Comparison of ENCODE assay signal across 8 cellular contexts in genomic region chr20:41137412-41138216, GRCh38. TPM values are rescaled to one million over a fixed set of nuclear protein-coding genes. Genes with fewer than 3 reads are reported as not detected.
DNase-seq lines count a peak whose midpoint lies in the region; ATAC-seq and TF ChIP-seq lines count a peak whose summit lies in the region.

PLCG1 (plus strand) TSS chr20:41137543; CDS start chr20:41137642, 99 bp downstream.

- H3K9me3 Mint-ChIP-seq in Caco-2 (ENCODE audit: unreplicated experiment), result no peaks in the 10 kb centered on the region
- H3K9me3 Mint-ChIP-seq in naive thymus-derived CD4-positive, alpha-beta T cell, result no peaks in the 10 kb centered on the region
- H3K9me3 Mint-ChIP-seq in stimulated activated memory B cell treated with anti-CD40 and anti-IgM and Interleukin-4, amounts not matched to agents 10 μg/mL and 1 μg/mL and 100 μg/mL, for 72 hours, result no peaks in the 10 kb centered on the region

- H3K27me3 ChIP-seq in Caco-2 (replicated peaks; ENCODE audit: control insufficient read depth, insufficient read depth, low read length), result no peaks in the 10 kb centered on the region
- H3K27me3 ChIP-seq in naive thymus-derived CD4-positive, alpha-beta T cell (ENCODE audit: control insufficient read depth in 2 of 2, insufficient read depth in 2 of 2, low read length in 2 of 2), result no peaks in the 10 kb centered on the region

- peak within 1 kb of the TSS; percentile 96 for H3K4me3 ChIP-seq in Caco-2 (ENCODE audit: low read depth, low read length)
- peak within 1 kb of the TSS; percentile 82 for H3K4me3 ChIP-seq in naive thymus-derived CD4-positive, alpha-beta T cell (ENCODE audit: low read length)

- H3K9me3 ChIP-seq in Caco-2, result no peaks in the 10 kb centered on the region
- H3K9me3 ChIP-seq in naive thymus-derived CD4-positive, alpha-beta T cell (ENCODE audit: control insufficient read depth in 2 of 3, low read length in 3 of 3), result no peaks in the 10 kb centered on the region

- H3K27ac ChIP-seq in naive thymus-derived CD4-positive, alpha-beta T cell (ENCODE audit: low read depth, low read length), result peak within 1 kb of the TSS; percentile 91

- peaks cover 21% of the 10 kb centered on the region for H3K4me1 Mint-ChIP-seq in Caco-2 (ENCODE audit: low read depth, unreplicated experiment)
- H3K4me1 Mint-ChIP-seq in naive thymus-derived CD4-positive, alpha-beta T cell, result peaks cover 54 to 73% (median 67%) of the 10 kb centered on the region in 7 donors
- peaks cover 83% of the 10 kb centered on the region for H3K4me1 Mint-ChIP-seq in stimulated activated memory B cell treated with anti-CD40 and anti-IgM and Interleukin-4, amounts not matched to agents 10 μg/mL and 1 μg/mL and 100 μg/mL, for 72 hours

- H3K27ac Mint-ChIP-seq in Caco-2 (ENCODE audit: unreplicated experiment), result peak within 1 kb of the TSS; percentile 82
- peak within 1 kb of the TSS; percentile 86 to 100 (median 96) for H3K27ac Mint-ChIP-seq in naive thymus-derived CD4-positive, alpha-beta T cell
- H3K27ac Mint-ChIP-seq in stimulated activated memory B cell treated with anti-CD40 and anti-IgM and Interleukin-4, amounts not matched to agents 10 μg/mL and 1 μg/mL and 100 μg/mL, for 72 hours, result peak within 1 kb of the TSS; percentile 75

- no peak for TF ChIP-seq CTCF in Caco-2 (IDR thresholded peaks at IDR 0.05; ENCODE audit: insufficient read depth in 1 of 2, low read depth in 1 of 2, low read length in 1 of 2, severe bottlenecking in 1 of 2, unreplicated experiment in 1 of 2)

- H3K4me1 ChIP-seq in Caco-2, result peaks cover 17% of the 10 kb centered on the region
- H3K4me1 ChIP-seq in naive thymus-derived CD4-positive, alpha-beta T cell (ENCODE audit: control insufficient read depth in 2 of 2, insufficient read depth in 2 of 2, low read length in 2 of 2), result peaks cover 39 to 46% of the 10 kb centered on the region in 2 donors

- POLR2A ChIA-PET in Caco-2 (lab: Charles Lee), result interaction anchor here (0.9 to 1.6 kb wide), 2 partner anchors 12 to 203 kb away, joined by 3 to 7 read pairs; partner anchors contain the start of gene LPIN3
- POLR2A ChIA-PET in naive thymus-derived CD4-positive, alpha-beta T cell (lab: Charles Lee), result interaction anchor here (0.6 to 16.5 kb wide), 6 partner anchors 21 to 555 kb away, joined by 3 to 604 read pairs (median 3); no protein-coding TSS in a partner anchor

- peak within 1 kb of the TSS; percentile 83 for H3K4me3 Mint-ChIP-seq in Caco-2 (ENCODE audit: unreplicated experiment)
- peak within 1 kb of the TSS; percentile 89 to 98 (median 95) for H3K4me3 Mint-ChIP-seq in naive thymus-derived CD4-positive, alpha-beta T cell
- H3K4me3 Mint-ChIP-seq in stimulated activated memory B cell treated with anti-CD40 and anti-IgM and Interleukin-4, amounts not matched to agents 10 μg/mL and 1 μg/mL and 100 μg/mL, for 72 hours, result peak within 1 kb of the TSS; percentile 79

- no peaks in the 10 kb centered on the region for H3K27me3 Mint-ChIP-seq in Caco-2 (ENCODE audit: insufficient read depth, unreplicated experiment)
- no peaks in the 10 kb centered on the region for H3K27me3 Mint-ChIP-seq in naive thymus-derived CD4-positive, alpha-beta T cell
- no peaks in the 10 kb centered on the region for H3K27me3 Mint-ChIP-seq in stimulated activated memory B cell treated with anti-CD40 and anti-IgM and Interleukin-4, amounts not matched to agents 10 μg/mL and 1 μg/mL and 100 μg/mL, for 72 hours

- peaks cover 47% of the 10 kb centered on the region for H3K36me3 Mint-ChIP-seq in Caco-2 (ENCODE audit: insufficient read depth, unreplicated experiment)
- peaks cover 0 to 34% (median 4%) of the 10 kb centered on the region in 5 donors for H3K36me3 Mint-ChIP-seq in naive thymus-derived CD4-positive, alpha-beta T cell
- no peaks in the 10 kb centered on the region for H3K36me3 Mint-ChIP-seq in stimulated activated memory B cell treated with anti-CD40 and anti-IgM and Interleukin-4, amounts not matched to agents 10 μg/mL and 1 μg/mL and 100 μg/mL, for 72 hours

- peak; percentile 47 for ATAC-seq in GM21423 (IDR thresholded peaks at IDR 0.05; ENCODE audit: unreplicated experiment)
- ATAC-seq in naive thymus-derived CD4-positive, alpha-beta T cell, result peak; percentile 84
- peak; percentile 85 for ATAC-seq in stimulated activated memory B cell treated with anti-CD40 and anti-IgM and Interleukin-4, amounts not matched to agents 10 μg/mL and 1 μg/mL and 100 μg/mL, for 72 hours

- BruUV-seq in Caco-2 (replicated peaks; lab: Mats Ljungman, UMichigan), result no TSS peak

- CTCF ChIA-PET in Caco-2 (lab: Charles Lee), result interaction anchor here (1.1 to 2.9 kb wide), 4 partner anchors 10 to 203 kb away, joined by 4 to 25 read pairs (median 10); partner anchors contain the start of gene LPIN3
- CTCF ChIA-PET in naive thymus-derived CD4-positive, alpha-beta T cell (lab: Charles Lee), result interaction anchor here (0.7 to 14.7 kb wide), 6 partner anchors 17 to 203 kb away, joined by 3 to 236 read pairs (median 8); partner anchors contain the start of gene LPIN3

- intact Hi-C loops in Caco-2 (cut with micrococcal nuclease; ENCODE audit: unreplicated experiment), result loop anchor here (2.0 to 10.0 kb wide), 5 partner anchors 27 to 179 kb away; partner anchors contain the start of genes TOP1 and ZHX3
- intact Hi-C loops in naive thymus-derived CD4-positive, alpha-beta T cell (cut with micrococcal nuclease), result loop anchor here (1.0 to 10.0 kb wide), 9 partner anchors 11 to 555 kb away; partner anchors contain the start of genes CHD6 (in 2 of the 2), TOP1 (in 2 of the 2) and ZHX3 (in 2 of the 2)

- peak; percentile 85 to 95 for DNase-seq in Caco-2
- DNase-seq in HuH-7 (ENCODE audit: low spot score), result peak; percentile 79
- DNase-seq in activated T-helper 1 cell treated with Interleukin-2 at 50 U/mL for 16 hours (ENCODE audit: low read depth), result peak; percentile 70
- peak; percentile 61 for DNase-seq in fibroblast of gingiva (ENCODE audit: low read depth)
- DNase-seq in naive thymus-derived CD4-positive, alpha-beta T cell, result peak; percentile 73 to 88 (median 82)

- 0 out of 2 replicates have a peak, but pooled peaks cover 4% of the 10 kb centered on the region for H3K36me3 ChIP-seq in Caco-2 (ENCODE audit: control insufficient read depth, insufficient read depth, low read length)
- no peaks in the 10 kb centered on the region for H3K36me3 ChIP-seq in naive thymus-derived CD4-positive, alpha-beta T cell (ENCODE audit: control insufficient read depth in 2 of 3, insufficient read depth in 3 of 3, low read length in 3 of 3)

TF ChIP-seq in PFSK-1, 5 proteins besides CTCF, POLR2A, EP300 and RAD21:
- TF ChIP-seq TAF1 (IDR thresholded peaks at IDR 0.05; ENCODE audit: borderline replicate concordance, insufficient read depth, low read length) (peak; percentile 17; the same call in 1 of the 2 replicates), FOXP2 (optimal IDR thresholded peaks at IDR 0.05; ENCODE audit: borderline replicate concordance, extremely low read depth, extremely low read length, insufficient read depth) (no peak), REST (IDR thresholded peaks at IDR 0.05; ENCODE audit: insufficient read depth in 1 of 2, low read depth in 2 of 2, low read length in 2 of 2) (0 out of 4 replicates have a peak, but pooled peaks of 1 of the 2 experiments have one; percentile 24), POLR2AphosphoS5 (IDR thresholded peaks at IDR 0.05; ENCODE audit: low read depth, low read length) (peak; percentile 33; the same call in 1 of the 2 replicates), SIN3A (IDR thresholded peaks at IDR 0.05; ENCODE audit: borderline replicate concordance, insufficient read depth, low read length) (peak; percentile 67; the same call in 1 of the 2 replicates)

RNA-seq across cellular contexts. Expression of gene PLCG1, which starts in this region (rescaled TPM):
- 196 and 205 TPM in 2 replicates for total RNA-seq in Caco-2 (2022)
- 175 TPM for polyA plus RNA-seq in PFSK-1 (2012; ENCODE audit: insufficient read length, low read depth)
- 100 to 1,000 TPM; 343 to 559 (median 418) TPM for total RNA-seq in naive thymus-derived CD4-positive, alpha-beta T cell
- 100 to 1,000 TPM in 1 of 2 donors, 10 to 100 TPM in 1; 36.9 to 105 TPM for polyA plus RNA-seq in naive thymus-derived CD4-positive, alpha-beta T cell

Comparison
In these comparisons a context has a peak if more than half of its experiments do, and no peak if none do; other contexts are left out.
1. Peak in every context shown above with its lines: DNase-seq, ATAC-seq, H3K4me3 ChIP-seq and H3K27ac ChIP-seq.